Comparison of ENCODE assay signal across 6 cellular contexts in genomic region chr10:121659236-121659635, GRCh38.
"Had no signal": no experiment of that assay in that cellular context is flagged by ENCODE, and none has a peak within 500 bp of the region (broad histone marks: within the 10 kb centered on the region; RNA-seq: fewer than 3 reads in every experiment).

No MANE protein-coding gene starts in this region.

- H3K36me3 ChIP-seq: HAP-1 had no signal

- H3K4me1 ChIP-seq: HAP-1 had no signal

- H3K4me3 ChIP-seq: HAP-1 had no signal

- DNase-seq: GOT3, H7, HFFc6, IMR-90 had no signal

- H3K4me3 Mint-ChIP-seq: HFFc6 had no signal

- H3K27ac Mint-ChIP-seq: HFFc6 had no signal

- ATAC-seq: HCT116 had no signal
